Comparison of ENCODE assay signal across 24 cellular contexts in genomic region chr1:26376050-26376449, GRCh38. TPM values are rescaled to one million over a fixed set of nuclear protein-coding genes. Genes with fewer than 3 reads are reported as not detected.
"Had no signal": no experiment of that assay in that cellular context is flagged by ENCODE, and none has a peak within 500 bp of the region (broad histone marks: within the 10 kb centered on the region; RNA-seq: fewer than 3 reads in every experiment).

No MANE protein-coding gene starts in this region.

- H3K36me3 Mint-ChIP-seq: WTC11 had no signal

- H3K36me3 ChIP-seq: colonic mucosa, esophagus squamous epithelium, gastrocnemius medialis, tibial artery had no signal

- H3K27me3 ChIP-seq: colonic mucosa, esophagus squamous epithelium had no signal

- ATAC-seq: gastrocnemius medialis; left ventricle myocardium superior; right cardiac atrium; stimulated activated naive CD8-positive, alpha-beta T cell treated with anti-CD3 and anti-CD28 coated beads, Interleukin-15, Interleukin-2, amounts not matched to agents 100 U/mL and 50 U/mL, for 24 hours; WTC11 had no signal

- H3K27ac ChIP-seq: colonic mucosa, dorsolateral prefrontal cortex, esophagus squamous epithelium, gastrocnemius medialis, parathyroid adenoma, SK-N-MC, tibial artery had no signal

- H3K9me3 Mint-ChIP-seq: activated naive CD4-positive, alpha-beta T cell treated with anti-CD3 and anti-CD28 coated beads for 36 hours had no signal

- H3K4me3 Mint-ChIP-seq: activated naive CD4-positive, alpha-beta T cell treated with anti-CD3 and anti-CD28 coated beads for 36 hours; activated T-cell treated with anti-CD3 and anti-CD28 coated beads, Interleukin-2, amount 50 U/mL, for 24 hours; nephron progenitor cell; WTC11 had no signal

- H3K9me3 ChIP-seq: colonic mucosa, esophagus squamous epithelium, gastrocnemius medialis had no signal

- DNase-seq: activated CD4-positive, alpha-beta T cell treated with anti-CD3 and anti-CD28 coated beads, Interleukin-2, amount 50 U/mL, for 48 hours; activated naive CD4-positive, alpha-beta T cell treated with anti-CD3 and anti-CD28 coated beads for 36 hours; activated T-cell treated with anti-CD3 and anti-CD28 coated beads, Interleukin-2, amount 50 U/mL, for 24 hours; amniotic stem cell; colonic mucosa; dorsolateral prefrontal cortex; esophagus squamous epithelium; gastrocnemius medialis; hippocampal formation; left ventricle myocardium superior; nephron progenitor cell; nucleus accumbens; right cardiac atrium; stimulated activated CD4-positive, alpha-beta T cell treated with anti-CD3 and anti-CD28 coated beads, Interleukin-4, amount 100 ng/mL, for 24 hours; stimulated activated naive CD8-positive, alpha-beta T cell treated with anti-CD3 and anti-CD28 coated beads, Interleukin-15, Interleukin-2, amounts not matched to agents 100 U/mL and 50 U/mL, for 24 hours; SW 1271; T1000; tibial artery had no signal

- H3K4me3 ChIP-seq: colonic mucosa, dorsolateral prefrontal cortex, esophagus squamous epithelium, gastrocnemius medialis, SK-N-MC, tibial artery had no signal

- H3K9ac ChIP-seq: parathyroid adenoma had no signal

- H2AFZ ChIP-seq: parathyroid adenoma had no signal

- H3K27me3 Mint-ChIP-seq: activated T-cell treated with anti-CD3 and anti-CD28 coated beads, Interleukin-2, amount 50 U/mL, for 24 hours had no signal

- H3K4me1 ChIP-seq: gastrocnemius medialis, parathyroid adenoma had no signal

- H3K27ac Mint-ChIP-seq: nephron progenitor cell, WTC11 had no signal

- H3K79me2 ChIP-seq: parathyroid adenoma had no signal

RNA-seq across cellular contexts. Expression of gene ZNF683, which starts 3.5 kb away (rescaled TPM):
- total RNA-seq: activated naive CD4-positive, alpha-beta T cell treated with anti-CD3 and anti-CD28 coated beads for 36 hours; bronchial epithelial cell; gastrocnemius medialis; left ventricle myocardium superior; pulmonary artery endothelial cell; WTC11 had no signal

RNA-seq across cellular contexts. Expression of gene CRYBG2, which starts 22.1 kb away (rescaled TPM):
- total RNA-seq: gastrocnemius medialis, left ventricle myocardium superior, pulmonary artery endothelial cell, right cardiac atrium had no signal

RNA-seq across cellular contexts. Expression of gene LIN28A, which starts 34.6 kb away (rescaled TPM):
- total RNA-seq: activated naive CD4-positive, alpha-beta T cell treated with anti-CD3 and anti-CD28 coated beads for 36 hours; bronchial epithelial cell; dorsolateral prefrontal cortex; esophagus squamous epithelium; gastrocnemius medialis; left ventricle myocardium superior; pulmonary artery endothelial cell; right cardiac atrium; ureter had no signal

RNA-seq across cellular contexts. Expression of gene CD52, which starts 58.3 kb away (rescaled TPM):
- total RNA-seq: bronchial epithelial cell, pulmonary artery endothelial cell had no signal
